ENCODE assay signal across 12 cellular contexts in the genomic region with DNA sequence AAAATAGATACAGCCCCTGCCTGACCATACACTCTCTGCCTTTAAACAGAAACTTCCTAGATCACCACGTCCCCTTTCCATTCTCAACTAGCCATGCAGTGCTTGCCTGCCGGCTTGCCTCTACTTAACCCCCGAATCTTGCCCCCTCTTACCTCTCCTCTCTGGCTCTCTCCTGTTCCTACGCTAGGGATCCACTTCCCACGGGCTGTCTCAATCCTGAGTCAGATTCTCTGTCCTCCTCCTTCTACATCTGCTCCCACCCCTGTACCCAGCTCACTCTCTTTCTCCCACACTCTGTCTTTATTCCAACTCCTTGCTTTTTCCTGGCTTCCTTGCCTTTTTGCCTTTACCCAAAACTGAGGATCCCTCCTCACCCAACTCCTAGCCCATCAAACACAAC. TPM values are rescaled to one million over a fixed set of nuclear protein-coding genes. Genes with fewer than 3 reads are reported as not detected.
A peak's percentile ranks its signal among the peaks of the same experiment; 100 is the strongest.
DNase-seq lines count a peak whose midpoint lies in the region; ATAC-seq and TF ChIP-seq lines count a peak whose summit lies in the region.
"Had no signal": no experiment of that assay in that cellular context is flagged by ENCODE, and none has a peak within 500 bp of the region (broad histone marks: within the 10 kb centered on the region; RNA-seq: fewer than 3 reads in every experiment).

No MANE protein-coding gene starts in this region.

- H3F3A ChIP-seq in smooth muscle cell (ENCODE audit: low read depth) = peaks cover 9% of the 10 kb centered on the region

- intact Hi-C loops in heart right ventricle (cut with DNase I) = no loop called here
- intact Hi-C loops in lower leg skin (cut with DNase I; ENCODE audit: low total_unique reads) = no loop called here

- H3K27ac ChIP-seq in heart right ventricle (peak overlapping the region; percentile 71 to 90 (median 84)), smooth muscle cell (ENCODE audit: low read depth) (peak overlapping the region; percentile 77)

- H3K4me3 ChIP-seq in heart right ventricle (peak overlapping the region in 8 of 10 donors; percentile 4 to 43 (median 30)), smooth muscle cell (no peak overlapping the region), lower leg skin (ENCODE audit: low read depth, poor library complexity, severe bottlenecking) (no peak overlapping the region)
- H3K4me3 ChIP-seq: body of pancreas had no signal

- H3K4me1 ChIP-seq in heart right ventricle (peaks cover 15 to 60% (median 47%) of the 10 kb centered on the region in 9 donors), smooth muscle cell (ENCODE audit: low read depth) (peaks cover 15% of the 10 kb centered on the region)
- H3K4me1 ChIP-seq: body of pancreas had no signal

- peaks cover 17% of the 10 kb centered on the region for H3K4me1 Mint-ChIP-seq in activated T-helper 17 cell treated with anti-CD3 and anti-CD28 coated beads, Interleukin-2, amount 50 U/mL, for 72 hours

- H3K9me3 ChIP-seq in heart right ventricle (peaks cover 0 to 20% (median 0%) of the 10 kb centered on the region in 11 donors), smooth muscle cell (replicated peaks; ENCODE audit: low read depth) (no peaks in the 10 kb centered on the region)
- H3K9me3 ChIP-seq: body of pancreas had no signal

- peak overlapping the region; percentile 53 for H3K4me2 ChIP-seq in smooth muscle cell

- H3K27me3 ChIP-seq in heart right ventricle (no peaks in the 10 kb centered on the region), smooth muscle cell (ENCODE audit: low read depth) (no peaks in the 10 kb centered on the region)
- H3K27me3 ChIP-seq: body of pancreas had no signal

- ATAC-seq in activated T-helper 17 cell treated with anti-CD3 and anti-CD28 coated beads, Interleukin-2, amount 50 U/mL, for 72 hours (replicated peaks) = no peak
- ATAC-seq in heart right ventricle (peak in 2 of 8 donors; percentile 19 to 20), SK-N-SH treated with all-trans-retinoic acid at 6 μM for 48 hours (no peak), HG02571 (IDR thresholded peaks at IDR 0.05; ENCODE audit: unreplicated experiment) (no peak)
- ATAC-seq: body of pancreas, T-cell had no signal

- no peak overlapping the region for H3K9ac ChIP-seq in smooth muscle cell (ENCODE audit: low read depth)

- H3K27me3 Mint-ChIP-seq in activated T-helper 17 cell treated with anti-CD3 and anti-CD28 coated beads, Interleukin-2, amount 50 U/mL, for 72 hours = peaks cover 16% of the 10 kb centered on the region

- peak overlapping the region; percentile 22 for H3K27ac Mint-ChIP-seq in activated T-helper 17 cell treated with anti-CD3 and anti-CD28 coated beads, Interleukin-2, amount 50 U/mL, for 72 hours
- H3K27ac Mint-ChIP-seq: T-cell had no signal

- H3K36me3 Mint-ChIP-seq in activated T-helper 17 cell treated with anti-CD3 and anti-CD28 coated beads, Interleukin-2, amount 50 U/mL, for 72 hours (ENCODE audit: low read depth) = no peaks in the 10 kb centered on the region
- H3K36me3 Mint-ChIP-seq: T-cell had no signal

- 73 to 75% methylated on average over 5 of the region's 5 CpGs for WGBS in heart right ventricle, 2 donors
- 48% methylated on average over 5 of the region's 5 CpGs for WGBS in smooth muscle cell (ENCODE audit: low lambda C conversion rate)
- WGBS in lower leg skin, 2 donors = 74 to 79% methylated on average over 5 of the region's 5 CpGs

- no peaks in the 10 kb centered on the region for H4K20me1 ChIP-seq in smooth muscle cell (ENCODE audit: low read depth)

- TF ChIP-seq CTCF in heart right ventricle (IDR thresholded peaks at IDR 0.05) (no peak), smooth muscle cell (IDR thresholded peaks at IDR 0.05; ENCODE audit: borderline replicate concordance, insufficient read depth, poor library complexity, severe bottlenecking) (no peak), lower leg skin (IDR thresholded peaks at IDR 0.05) (no peak)

- no peak for TF ChIP-seq POLR2A in lower leg skin (IDR thresholded peaks at IDR 0.05)

- H2AFZ ChIP-seq in smooth muscle cell (ENCODE audit: low read depth) = no peak overlapping the region

- H3K79me2 ChIP-seq in smooth muscle cell (ENCODE audit: low read depth) = no peaks in the 10 kb centered on the region

- no peaks in the 10 kb centered on the region for H3K9me3 Mint-ChIP-seq in activated T-helper 17 cell treated with anti-CD3 and anti-CD28 coated beads, Interleukin-2, amount 50 U/mL, for 72 hours

- H3K4me3 Mint-ChIP-seq in activated T-helper 17 cell treated with anti-CD3 and anti-CD28 coated beads, Interleukin-2, amount 50 U/mL, for 72 hours = no peak overlapping the region
- H3K4me3 Mint-ChIP-seq: T-cell had no signal

- DNase-seq in ELR (ENCODE audit: low read depth) = peak; percentile 40
- no peak for DNase-seq in heart right ventricle
- DNase-seq in smooth muscle cell (lab: John Stamatoyannopoulos, UW; ENCODE audit: unreplicated experiment) = no peak
- DNase-seq in lower leg skin (ENCODE audit: low spot score in 2 of 2) = no peak
- DNase-seq in stimulated activated CD4-positive, alpha-beta T cell treated with anti-CD3 and anti-CD28 coated beads, Interleukin-4, amount 100 ng/mL, for 4 hours = no peak
- DNase-seq: body of pancreas, DMS79, NCI-H187 treated with DMSO at 0.1 percent for 48 hours, T-cell had no signal

- H3K36me3 ChIP-seq in heart right ventricle (no peaks in the 10 kb centered on the region), smooth muscle cell (ENCODE audit: low read depth) (no peaks in the 10 kb centered on the region)

TF ChIP-seq in SK-N-SH treated with all-trans-retinoic acid at 6 μM for 48 hours, 23 proteins besides CTCF, POLR2A, EP300 and RAD21 (continues in another document):
- TF ChIP-seq, protein P1, sequence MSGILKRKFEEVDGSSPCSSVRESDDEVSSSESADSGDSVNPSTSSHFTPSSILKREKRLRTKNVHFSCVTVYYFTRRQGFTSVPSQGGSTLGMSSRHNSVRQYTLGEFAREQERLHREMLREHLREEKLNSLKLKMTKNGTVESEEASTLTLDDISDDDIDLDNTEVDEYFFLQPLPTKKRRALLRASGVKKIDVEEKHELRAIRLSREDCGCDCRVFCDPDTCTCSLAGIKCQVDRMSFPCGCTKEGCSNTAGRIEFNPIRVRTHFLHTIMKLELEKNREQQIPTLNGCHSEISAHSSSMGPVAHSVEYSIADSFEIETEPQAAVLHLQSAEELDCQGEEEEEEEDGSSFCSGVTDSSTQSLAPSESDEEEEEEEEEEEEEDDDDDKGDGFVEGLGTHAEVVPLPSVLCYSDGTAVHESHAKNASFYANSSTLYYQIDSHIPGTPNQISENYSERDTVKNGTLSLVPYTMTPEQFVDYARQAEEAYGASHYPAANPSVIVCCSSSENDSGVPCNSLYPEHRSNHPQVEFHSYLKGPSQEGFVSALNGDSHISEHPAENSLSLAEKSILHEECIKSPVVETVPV (CRISPR knock-in tag; IDR thresholded peaks at IDR 0.05) = no peak
- TF ChIP-seq SNAI2 (CRISPR knock-in tag; IDR thresholded peaks at IDR 0.05) (no peak), ZC3H10 (CRISPR knock-in tag; IDR thresholded peaks at IDR 0.05) (no peak), BACH2 (CRISPR knock-in tag; IDR thresholded peaks at IDR 0.05; ENCODE audit: borderline replicate concordance) (no peak), ZFP3 (CRISPR knock-in tag; IDR thresholded peaks at IDR 0.05) (no peak), ZNF8 (CRISPR knock-in tag; IDR thresholded peaks at IDR 0.05) (no peak), ZNF565 (CRISPR knock-in tag; conservative IDR thresholded peaks at IDR 0.05; ENCODE audit: low read depth) (no peak), ZFP30 (CRISPR knock-in tag; IDR thresholded peaks at IDR 0.05) (no peak), TOX (CRISPR knock-in tag; IDR thresholded peaks at IDR 0.05; ENCODE audit: borderline replicate concordance) (no peak), GLIS3 (CRISPR knock-in tag; IDR thresholded peaks at IDR 0.05) (no peak), ISL1 (CRISPR knock-in tag; IDR thresholded peaks at IDR 0.05) (no peak)
- TF ChIP-seq, protein P2, sequence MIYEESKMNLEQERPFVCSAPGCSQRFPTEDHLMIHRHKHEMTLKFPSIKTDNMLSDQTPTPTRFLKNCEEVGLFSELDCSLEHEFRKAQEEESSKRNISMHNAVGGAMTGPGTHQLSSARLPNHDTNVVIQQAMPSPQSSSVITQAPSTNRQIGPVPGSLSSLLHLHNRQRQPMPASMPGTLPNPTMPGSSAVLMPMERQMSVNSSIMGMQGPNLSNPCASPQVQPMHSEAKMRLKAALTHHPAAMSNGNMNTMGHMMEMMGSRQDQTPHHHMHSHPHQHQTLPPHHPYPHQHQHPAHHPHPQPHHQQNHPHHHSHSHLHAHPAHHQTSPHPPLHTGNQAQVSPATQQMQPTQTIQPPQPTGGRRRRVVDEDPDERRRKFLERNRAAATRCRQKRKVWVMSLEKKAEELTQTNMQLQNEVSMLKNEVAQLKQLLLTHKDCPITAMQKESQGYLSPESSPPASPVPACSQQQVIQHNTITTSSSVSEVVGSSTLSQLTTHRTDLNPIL (CRISPR knock-in tag; IDR thresholded peaks at IDR 0.05; ENCODE audit: low read depth) = no peak
- TF ChIP-seq, protein P3, sequence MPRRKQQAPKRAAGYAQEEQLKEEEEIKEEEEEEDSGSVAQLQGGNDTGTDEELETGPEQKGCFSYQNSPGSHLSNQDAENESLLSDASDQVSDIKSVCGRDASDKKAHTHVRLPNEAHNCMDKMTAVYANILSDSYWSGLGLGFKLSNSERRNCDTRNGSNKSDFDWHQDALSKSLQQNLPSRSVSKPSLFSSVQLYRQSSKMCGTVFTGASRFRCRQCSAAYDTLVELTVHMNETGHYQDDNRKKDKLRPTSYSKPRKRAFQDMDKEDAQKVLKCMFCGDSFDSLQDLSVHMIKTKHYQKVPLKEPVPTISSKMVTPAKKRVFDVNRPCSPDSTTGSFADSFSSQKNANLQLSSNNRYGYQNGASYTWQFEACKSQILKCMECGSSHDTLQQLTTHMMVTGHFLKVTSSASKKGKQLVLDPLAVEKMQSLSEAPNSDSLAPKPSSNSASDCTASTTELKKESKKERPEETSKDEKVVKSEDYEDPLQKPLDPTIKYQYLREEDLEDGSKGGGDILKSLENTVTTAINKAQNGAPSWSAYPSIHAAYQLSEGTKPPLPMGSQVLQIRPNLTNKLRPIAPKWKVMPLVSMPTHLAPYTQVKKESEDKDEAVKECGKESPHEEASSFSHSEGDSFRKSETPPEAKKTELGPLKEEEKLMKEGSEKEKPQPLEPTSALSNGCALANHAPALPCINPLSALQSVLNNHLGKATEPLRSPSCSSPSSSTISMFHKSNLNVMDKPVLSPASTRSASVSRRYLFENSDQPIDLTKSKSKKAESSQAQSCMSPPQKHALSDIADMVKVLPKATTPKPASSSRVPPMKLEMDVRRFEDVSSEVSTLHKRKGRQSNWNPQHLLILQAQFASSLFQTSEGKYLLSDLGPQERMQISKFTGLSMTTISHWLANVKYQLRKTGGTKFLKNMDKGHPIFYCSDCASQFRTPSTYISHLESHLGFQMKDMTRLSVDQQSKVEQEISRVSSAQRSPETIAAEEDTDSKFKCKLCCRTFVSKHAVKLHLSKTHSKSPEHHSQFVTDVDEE (CRISPR knock-in tag; IDR thresholded peaks at IDR 0.05) = no peak

RNA-seq across cellular contexts. Expression of a gene that starts 29.3 kb away (rescaled TPM):
- 10 to 100 TPM; 26.7 to 35.6 TPM for total RNA-seq in activated T-helper 17 cell treated with anti-CD3 and anti-CD28 coated beads, Interleukin-2, amount 50 U/mL, for 72 hours
- total RNA-seq in heart right ventricle = 100 to 1,000 TPM in 1 of 10 donors, 10 to 100 TPM in 8, 1 to 10 TPM in 1; 8.4 to 684 (median 25.9) TPM
- 10 to 100 TPM; 16.9 to 40.0 TPM for polyA plus RNA-seq in heart right ventricle
- 229 and 231 TPM in 2 replicates for total RNA-seq in smooth muscle cell
- polyA plus RNA-seq in smooth muscle cell = 152 and 268 TPM in 2 replicates
- total RNA-seq in lower leg skin = 10 to 100 TPM in 3 of 4 donors, 1 to 10 TPM in 1; 8.2 to 71.6 (median 17.2) TPM

Comparison
In these comparisons a context has a peak if more than half of its experiments do, and no peak if none do; other contexts are left out.
1. H3K4me3 ChIP-seq: peak in heart right ventricle (8 of 10); none in smooth muscle cell (single experiment) and lower leg skin (single experiment).